In genomic region chr21:26583737-26584136, GRCh38 we compare ENCODE assay signal across 17 cellular contexts. TPM values are rescaled to one million over a fixed set of nuclear protein-coding genes. Genes with fewer than 3 reads are reported as not detected.
DNase-seq lines count a peak whose midpoint lies in the region; ATAC-seq and TF ChIP-seq lines count a peak whose summit lies in the region.
"Had no signal": no experiment of that assay in that cellular context is flagged by ENCODE, and none has a peak within 500 bp of the region (broad histone marks: within the 10 kb centered on the region; RNA-seq: fewer than 3 reads in every experiment).

No MANE protein-coding gene starts in this region.

- H3K27ac Mint-ChIP-seq in HFFc6 = no peak overlapping the region
- H3K27ac Mint-ChIP-seq: CD4-positive, alpha-beta memory T cell had no signal

- intact Hi-C loops in left ventricle myocardium inferior (cut with micrococcal nuclease) (no loop called here), cardiac septum (cut with DNase I) (no loop called here), PC-3 (cut with micrococcal nuclease) (no loop called here), PC-9 (cut with micrococcal nuclease; ENCODE audit: unreplicated experiment) (no loop called here)

- DNase-seq in left ventricle myocardium inferior (no peak), cardiac septum (ENCODE audit: low spot score) (no peak), HFFc6 (no peak), PC-3 (no peak), kidney tubule cell (ENCODE audit: low spot score) (no peak), PC-9 (no peak)
- DNase-seq: ACHN; BE2C; CD4-positive, alpha-beta memory T cell; DMS79; HCEC 1CT had no signal

- H3K27ac ChIP-seq in left ventricle myocardium inferior (replicated peaks) (peak overlapping the region; percentile 38), PC-3 (ENCODE audit: low read length) (no peak overlapping the region), PC-9 (no peak overlapping the region)
- H3K27ac ChIP-seq: C4-2B, HL-60 had no signal

- TF ChIP-seq CTCF in left ventricle myocardium inferior (IDR thresholded peaks at IDR 0.05; ENCODE audit: borderline replicate concordance) (no peak), HFFc6 (IDR thresholded peaks at IDR 0.05) (no peak), PC-3 (conservative IDR thresholded peaks at IDR 0.05; ENCODE audit: low read depth, low read length) (no peak), PC-9 (conservative IDR thresholded peaks at IDR 0.05) (no peak)

- no peaks in the 10 kb centered on the region for H3K36me3 Mint-ChIP-seq in HFFc6 (ENCODE audit: low read depth)
- H3K36me3 Mint-ChIP-seq: CD4-positive, alpha-beta memory T cell had no signal

- BruUV-seq in PC-3 (replicated peaks; lab: Mats Ljungman, UMichigan) (no TSS peak), PC-9 (replicated peaks; lab: Mats Ljungman, UMichigan) (no TSS peak)

- peaks cover 13% of the 10 kb centered on the region for H3K4me1 Mint-ChIP-seq in HFFc6 (ENCODE audit: low read depth)
- H3K4me1 Mint-ChIP-seq: CD4-positive, alpha-beta memory T cell had no signal

- peaks cover 29% of the 10 kb centered on the region for H3K9me3 Mint-ChIP-seq in HFFc6

- H4K20me1 ChIP-seq in PC-3 (ENCODE audit: low read length) = no peaks in the 10 kb centered on the region
- no peaks in the 10 kb centered on the region for H4K20me1 ChIP-seq in PC-9 (ENCODE audit: insufficient read depth)

- CTCF ChIA-PET in PC-3 (lab: Charles Lee) = no interaction called here
- CTCF ChIA-PET in PC-9 (lab: Charles Lee) = no interaction called here

- no peak overlapping the region for H3K9ac ChIP-seq in PC-3 (ENCODE audit: low read length)

- H3K9me3 ChIP-seq in left ventricle myocardium inferior (replicated peaks) (peaks cover 32% of the 10 kb centered on the region), PC-3 (ENCODE audit: low read length) (no peaks in the 10 kb centered on the region), PC-9 (ENCODE audit: insufficient read depth, low read depth) (no peaks in the 10 kb centered on the region)
- H3K9me3 ChIP-seq: BE2C had no signal

- H3K27me3 Mint-ChIP-seq in HFFc6 (ENCODE audit: insufficient read depth) = peaks cover 4% of the 10 kb centered on the region; the same call in 1 of the 2 replicates
- H3K27me3 Mint-ChIP-seq: CD4-positive, alpha-beta memory T cell had no signal

- H3K4me3 ChIP-seq in left ventricle myocardium inferior (peak overlapping the region; percentile 42), PC-3 (ENCODE audit: low read length) (peak overlapping the region; percentile 8; the same call in 1 of the 2 replicates), PC-9 (no peak overlapping the region)
- H3K4me3 ChIP-seq: GM12878 had no signal

- H3F3A ChIP-seq in PC-3 (ENCODE audit: low read length, unreplicated experiment) (no peaks in the 10 kb centered on the region), PC-9 (ENCODE audit: insufficient read depth, low read depth) (peaks cover 4% of the 10 kb centered on the region; the same call in 1 of the 2 replicates)

- peak overlapping the region; percentile 27; the same call in 1 of the 2 replicates for H2AFZ ChIP-seq in PC-3 (ENCODE audit: low read length)
- H2AFZ ChIP-seq in PC-9 = no peak overlapping the region

- H3K79me2 ChIP-seq in PC-3 (ENCODE audit: low read length) = no peaks in the 10 kb centered on the region
- no peaks in the 10 kb centered on the region for H3K79me2 ChIP-seq in PC-9 (ENCODE audit: low read depth)

- H3K4me2 ChIP-seq in PC-3 (ENCODE audit: low read length) (peak overlapping the region; percentile 8; the same call in 1 of the 2 replicates), PC-9 (no peak overlapping the region)

- H3K9me2 ChIP-seq in PC-3 (replicated peaks; ENCODE audit: low read length) = no peaks in the 10 kb centered on the region
- H3K9me2 ChIP-seq in PC-9 (ENCODE audit: insufficient read depth) = no peaks in the 10 kb centered on the region

- H3K4me1 ChIP-seq in left ventricle myocardium inferior = no peaks in the 10 kb centered on the region
- H3K4me1 ChIP-seq in PC-3 (ENCODE audit: insufficient read depth, low read length) = peaks cover 14% of the 10 kb centered on the region
- peaks cover 9% of the 10 kb centered on the region; the same call in 1 of the 2 replicates for H3K4me1 ChIP-seq in PC-9 (replicated peaks; ENCODE audit: insufficient read depth)

- ATAC-seq in PC-3 = no peak
- ATAC-seq in HG03460 (IDR thresholded peaks at IDR 0.05; ENCODE audit: unreplicated experiment) = no peak
- ATAC-seq: GM12878 had no signal

- H3K4me3 Mint-ChIP-seq in HFFc6 = peak overlapping the region; percentile 49
- H3K4me3 Mint-ChIP-seq: CD4-positive, alpha-beta memory T cell had no signal

- H3K36me3 ChIP-seq in left ventricle myocardium inferior (no peaks in the 10 kb centered on the region), PC-3 (ENCODE audit: low read depth, low read length) (no peaks in the 10 kb centered on the region), PC-9 (ENCODE audit: low read depth) (no peaks in the 10 kb centered on the region)
- H3K36me3 ChIP-seq: BE2C had no signal

- H3K27me3 ChIP-seq in left ventricle myocardium inferior (ENCODE audit: low read depth) = no peaks in the 10 kb centered on the region
- no peaks in the 10 kb centered on the region for H3K27me3 ChIP-seq in PC-3 (ENCODE audit: low read length)
- H3K27me3 ChIP-seq in PC-9 (ENCODE audit: insufficient read depth, low read depth) = no peaks in the 10 kb centered on the region
- H3K27me3 ChIP-seq: BE2C had no signal

- POLR2A ChIA-PET in PC-3 (lab: Charles Lee; ENCODE audit: unreplicated experiment) = interaction anchor here (0.7 kb wide), 1 partner anchor 295 kb away, joined by 7 read pairs; no protein-coding TSS in a partner anchor
- POLR2A ChIA-PET in PC-9 (lab: Charles Lee; ENCODE audit: unreplicated experiment) = no interaction called here

RNA-seq across cellular contexts. Expression of gene CYYR1, which starts 10.7 kb away (rescaled TPM):
- total RNA-seq in left ventricle myocardium inferior (21.6 TPM), cardiac septum (13.8 TPM), PC-3 (2014; rRNA removed) (not detected in 2 replicates), PC-9 (2021) (not detected in 2 replicates)
- not detected for total RNA-seq in HFFc6 (2021; fragmentation: NEBNext Ultra II Directional; extraction: Animal tissue kit (Norgen Biotek cat#: 25700))
- total RNA-seq: A172; CD4-positive, alpha-beta memory T cell; G401 had no signal

Comparison
In these comparisons a context has a peak if more than half of its experiments do, and no peak if none do; other contexts are left out.
1. RNA of gene CYYR1, which starts 10.7 kb away (total RNA-seq): 21.6 TPM in left ventricle myocardium inferior (single experiment) and 13.8 TPM in cardiac septum (single experiment); not detected in HFFc6, not detected in PC-3 and not detected in PC-9; every median in the first group is over 10 times any median in the second.